Comparison of ENCODE assay signal across 17 cellular contexts in the genomic region with DNA sequence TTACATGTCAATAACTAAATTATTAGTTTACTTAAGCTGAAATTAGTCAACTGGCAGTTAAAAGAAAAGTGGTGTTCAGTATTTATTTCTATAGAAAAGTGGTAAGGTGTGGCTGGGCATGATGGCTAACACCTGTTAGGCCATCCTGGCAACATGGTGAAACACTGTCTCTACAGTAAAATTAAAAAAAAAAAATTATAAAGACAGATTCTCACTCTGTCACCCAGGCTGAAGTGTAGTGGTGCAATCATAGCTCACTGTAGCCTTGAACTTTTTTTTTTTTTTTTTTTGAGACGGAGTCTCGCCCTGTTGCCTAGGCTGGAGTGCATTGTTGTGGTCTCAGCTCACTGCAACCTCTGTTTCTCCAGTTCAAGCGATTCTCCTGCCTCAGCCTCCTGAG. TPM values are rescaled to one million over a fixed set of nuclear protein-coding genes. Genes with fewer than 3 reads are reported as not detected.
DNase-seq lines count a peak whose midpoint lies in the region; ATAC-seq and TF ChIP-seq lines count a peak whose summit lies in the region.
"Had no signal": no experiment of that assay in that cellular context is flagged by ENCODE, and none has a peak within 500 bp of the region (broad histone marks: within the 10 kb centered on the region; RNA-seq: fewer than 3 reads in every experiment).

No MANE protein-coding gene starts in this region.

- peak overlapping the region; percentile 10 for H3K27ac Mint-ChIP-seq in activated naive CD8-positive, alpha-beta T cell
- no peak overlapping the region for H3K27ac Mint-ChIP-seq in activated naive CD8-positive, alpha-beta T cell treated with anti-CD3 and anti-CD28 coated beads, Interleukin-2, amount 50 U/mL, for 24 hours
- peak overlapping the region; percentile 82 for H3K27ac Mint-ChIP-seq in T-helper 17 cell
- H3K27ac Mint-ChIP-seq in nephron = peak overlapping the region in 2 of 3 experiments; percentile 98 to 99
- H3K27ac Mint-ChIP-seq in mesothelial cell of epicardium = no peak overlapping the region

- DNase-seq in activated naive CD8-positive, alpha-beta T cell treated with anti-CD3 and anti-CD28 coated beads, Interleukin-2, amount 50 U/mL, for 24 hours = no peak
- DNase-seq in NCI-H748 (lab: John Stamatoyannopoulos, UW; ENCODE audit: unreplicated experiment) = peak; percentile 76
- no peak for DNase-seq in T-helper 17 cell
- no peak for DNase-seq in mesothelial cell of epicardium (ENCODE audit: low spot score in 2 of 2, unreplicated experiment in 2 of 2)
- DNase-seq in stimulated activated CD8-positive, alpha-beta memory T cell treated with anti-CD3 and anti-CD28 coated beads, Interleukin-4, amount 100 ng/mL, for 48 hours = no peak
- DNase-seq: CD8-positive, alpha-beta memory T cell; COR-L47; DMS 273 treated with DMSO at 0.1 percent for 48 hours; DMS53; DND-41; EL; GM23248 had no signal

- ATAC-seq in activated naive CD8-positive, alpha-beta T cell treated with anti-CD3 and anti-CD28 coated beads, Interleukin-2, amount 50 U/mL, for 24 hours = no peak
- no peak for ATAC-seq in T-helper 17 cell

- peaks cover 37% of the 10 kb centered on the region for H3K4me1 Mint-ChIP-seq in activated naive CD8-positive, alpha-beta T cell (ENCODE audit: low read depth)
- H3K4me1 Mint-ChIP-seq in activated naive CD8-positive, alpha-beta T cell treated with anti-CD3 and anti-CD28 coated beads, Interleukin-2, amount 50 U/mL, for 24 hours = peaks cover 15% of the 10 kb centered on the region
- H3K4me1 Mint-ChIP-seq in T-helper 17 cell (peaks cover 39% of the 10 kb centered on the region), nephron (peaks cover 74% of the 10 kb centered on the region), mesothelial cell of epicardium (peaks cover 74% of the 10 kb centered on the region)

- H3K9me3 ChIP-seq in T-helper 17 cell (ENCODE audit: control insufficient read depth, low read length, poor library complexity, severe bottlenecking) = no peaks in the 10 kb centered on the region
- H3K9me3 ChIP-seq: BLaER1 treated with 17β-estradiol and CSF1 and Interleukin-3, amounts not matched to agents 10 nM and 100 nM; HAP-1 had no signal

- no peak for TF ChIP-seq CTCF in nephron (IDR thresholded peaks at IDR 0.05; ENCODE audit: unreplicated experiment in 3 of 3)
- no peak for TF ChIP-seq CTCF in mesothelial cell of epicardium (IDR thresholded peaks at IDR 0.05; ENCODE audit: unreplicated experiment)

- no peaks in the 10 kb centered on the region for H3K27me3 Mint-ChIP-seq in activated naive CD8-positive, alpha-beta T cell
- H3K27me3 Mint-ChIP-seq in activated naive CD8-positive, alpha-beta T cell treated with anti-CD3 and anti-CD28 coated beads, Interleukin-2, amount 50 U/mL, for 24 hours = no peaks in the 10 kb centered on the region
- no peaks in the 10 kb centered on the region for H3K27me3 Mint-ChIP-seq in T-helper 17 cell
- no peaks in the 10 kb centered on the region for H3K27me3 Mint-ChIP-seq in nephron (ENCODE audit: low read depth)
- H3K27me3 Mint-ChIP-seq in mesothelial cell of epicardium (ENCODE audit: low read depth) = no peaks in the 10 kb centered on the region
- H3K27me3 Mint-ChIP-seq: B cell; CD8-positive, alpha-beta memory T cell had no signal

- peaks cover 5% of the 10 kb centered on the region for H3K36me3 Mint-ChIP-seq in activated naive CD8-positive, alpha-beta T cell
- H3K36me3 Mint-ChIP-seq in activated naive CD8-positive, alpha-beta T cell treated with anti-CD3 and anti-CD28 coated beads, Interleukin-2, amount 50 U/mL, for 24 hours (ENCODE audit: low read depth) = peaks cover 26% of the 10 kb centered on the region
- H3K36me3 Mint-ChIP-seq in T-helper 17 cell (ENCODE audit: low read depth) (peaks cover 2% of the 10 kb centered on the region), nephron (ENCODE audit: low read depth) (peaks cover 30% of the 10 kb centered on the region), mesothelial cell of epicardium (peaks cover 13% of the 10 kb centered on the region)

- no peaks in the 10 kb centered on the region for H3K9me3 Mint-ChIP-seq in activated naive CD8-positive, alpha-beta T cell (ENCODE audit: low read depth)
- H3K9me3 Mint-ChIP-seq in activated naive CD8-positive, alpha-beta T cell treated with anti-CD3 and anti-CD28 coated beads, Interleukin-2, amount 50 U/mL, for 24 hours = peaks cover 3% of the 10 kb centered on the region
- H3K9me3 Mint-ChIP-seq in nephron (no peaks in the 10 kb centered on the region), mesothelial cell of epicardium (no peaks in the 10 kb centered on the region)
- H3K9me3 Mint-ChIP-seq: CD8-positive, alpha-beta memory T cell had no signal

- H3K4me3 Mint-ChIP-seq in activated naive CD8-positive, alpha-beta T cell = no peak overlapping the region
- H3K4me3 Mint-ChIP-seq in activated naive CD8-positive, alpha-beta T cell treated with anti-CD3 and anti-CD28 coated beads, Interleukin-2, amount 50 U/mL, for 24 hours = no peak overlapping the region
- H3K4me3 Mint-ChIP-seq in T-helper 17 cell = no peak overlapping the region
- H3K4me3 Mint-ChIP-seq in nephron = no peak overlapping the region
- no peak overlapping the region for H3K4me3 Mint-ChIP-seq in mesothelial cell of epicardium
- H3K4me3 Mint-ChIP-seq: B cell had no signal

RNA-seq across cellular contexts. Expression of a gene that starts 32.9 kb away (rescaled TPM):
- total RNA-seq in T-helper 17 cell (not detected), mesothelial cell of epicardium (34.9 to 41.2 TPM (median 38.7 TPM) in 3 replicates)
- total RNA-seq: B cell; CD8-positive, alpha-beta memory T cell had no signal

RNA-seq across cellular contexts. Expression of a gene that starts 57.5 kb away (rescaled TPM):
- total RNA-seq in T-helper 17 cell = 100 to 1,000 TPM; 371 to 385 TPM
- total RNA-seq in mesothelial cell of epicardium = 239 to 246 TPM (median 244 TPM) in 3 replicates

Comparison
In these comparisons a context has a peak if more than half of its experiments do, and no peak if none do; other contexts are left out.
1. H3K27ac Mint-ChIP-seq: peak in activated naive CD8-positive, alpha-beta T cell (single experiment), T-helper 17 cell (single experiment) and nephron (2 of 3); none in activated naive CD8-positive, alpha-beta T cell treated with anti-CD3 and anti-CD28 coated beads, Interleukin-2, amount 50 U/mL, for 24 hours (single experiment) and mesothelial cell of epicardium (single experiment).
2. RNA of a gene that starts 32.9 kb away (total RNA-seq): 34.9 to 41.2 TPM in mesothelial cell of epicardium; not detected in T-helper 17 cell; every median in the first group is over 10 times any median in the second.